8 cellular contexts compared by ENCODE assay signal in genomic region chr4:146521543-146522097, GRCh38. TPM values are rescaled to one million over a fixed set of nuclear protein-coding genes. Genes with fewer than 3 reads are reported as not detected.
A peak's percentile ranks its signal among the peaks of the same experiment; 100 is the strongest.
DNase-seq lines count a peak whose midpoint lies in the region; ATAC-seq and TF ChIP-seq lines count a peak whose summit lies in the region.

Gene SLC10A7 (minus strand): TSS chr4:146521940. CDS start chr4:146521717, 223 bp downstream.

- DNase-seq in GM23248 = peak; percentile 88
- peak; percentile 92 for DNase-seq in Karpas-422
- peak; percentile 69 for DNase-seq in SIG-M5 treated with dmso at 0.1 percent for 504 hours (lab: John Stamatoyannopoulos, UW; ENCODE audit: unreplicated experiment)
- DNase-seq in activated naive CD4-positive, alpha-beta T cell (lab: John Stamatoyannopoulos, UW) = peak; percentile 20 to 50 (median 32)
- peak; percentile 75 for DNase-seq in globus pallidus (ENCODE audit: low spot score)
- peak in 55 of 56 donors; percentile 14 to 86 (median 69) for DNase-seq in nucleus accumbens (lab: John Stamatoyannopoulos, UW)
- DNase-seq in thoracic aorta (ENCODE audit: low spot score) = no peak

- no peaks in the 10 kb centered on the region for H4K20me1 ChIP-seq in GM23248 (ENCODE audit: insufficient read depth)
- H4K20me1 ChIP-seq in Karpas-422 (ENCODE audit: insufficient read depth, low read depth, low read length) = peaks cover 13% of the 10 kb centered on the region; the same call in 1 of the 2 replicates

- H3K4me1 ChIP-seq in ES-I3 (ENCODE audit: insufficient read depth, low read length) (peaks cover 3% of the 10 kb centered on the region; the same call in 1 of the 2 replicates), GM23248 (ENCODE audit: insufficient read depth) (peaks cover 21% of the 10 kb centered on the region), Karpas-422 (ENCODE audit: low read length) (peaks cover 24% of the 10 kb centered on the region), thoracic aorta (ENCODE audit: control insufficient read depth in 1 of 2, low read depth in 2 of 2) (peaks cover 6 to 20% of the 10 kb centered on the region in 2 donors)

- in situ Hi-C loops in GM23248 (cut with MboI) = no loop called here

- H3K4me2 ChIP-seq in GM23248 (ENCODE audit: unreplicated experiment) (peak within 1 kb of the TSS; percentile 98), Karpas-422 (ENCODE audit: low read depth, low read length, poor library complexity, severe bottlenecking) (peak within 1 kb of the TSS; percentile 78)

- WGBS in GM23248 (ENCODE audit: low coverage in 1 of 2, low lambda C conversion rate in 2 of 2, missing lambda C conversion rate in 2 of 2), 2 experiments = 0 to 1% methylated on average over 30 of the region's 30 CpGs

- peak within 1 kb of the TSS; percentile 99 for H3K4me3 ChIP-seq in GM23248
- peak within 1 kb of the TSS; percentile 92 for H3K4me3 ChIP-seq in Karpas-422 (ENCODE audit: low read length)
- H3K4me3 ChIP-seq in thoracic aorta = peak within 1 kb of the TSS; percentile 90

- H3K9me3 ChIP-seq in ES-I3 (ENCODE audit: control insufficient read depth, insufficient read depth, low read length) = no peaks in the 10 kb centered on the region
- no peaks in the 10 kb centered on the region for H3K9me3 ChIP-seq in GM23248 (ENCODE audit: low read depth)
- no peaks in the 10 kb centered on the region for H3K9me3 ChIP-seq in Karpas-422 (ENCODE audit: low read length)
- no peaks in the 10 kb centered on the region for H3K9me3 ChIP-seq in thoracic aorta

- no peak for TF ChIP-seq CTCF in thoracic aorta (IDR thresholded peaks at IDR 0.05)

- H3K27me3 ChIP-seq in GM23248 (replicated peaks; ENCODE audit: insufficient read depth) (no peaks in the 10 kb centered on the region), Karpas-422 (ENCODE audit: low read length) (no peaks in the 10 kb centered on the region), thoracic aorta (replicated peaks; ENCODE audit: insufficient read depth) (no peaks in the 10 kb centered on the region)

- H3K27ac ChIP-seq in GM23248 (peak within 1 kb of the TSS; percentile 88), Karpas-422 (ENCODE audit: low read length) (peak within 1 kb of the TSS; percentile 38; the same call in 1 of the 2 replicates), thoracic aorta (peak within 1 kb of the TSS; percentile 44 to 77)

- no peaks in the 10 kb centered on the region for H3K9me2 ChIP-seq in GM23248 (ENCODE audit: insufficient read depth)
- no peaks in the 10 kb centered on the region for H3K9me2 ChIP-seq in Karpas-422 (replicated peaks; ENCODE audit: insufficient read depth, low read length)

- H3K36me3 ChIP-seq in ES-I3 (ENCODE audit: insufficient read depth, low read length) = no peaks in the 10 kb centered on the region
- no peaks in the 10 kb centered on the region for H3K36me3 ChIP-seq in GM23248 (ENCODE audit: low read depth)
- no peaks in the 10 kb centered on the region for H3K36me3 ChIP-seq in Karpas-422 (ENCODE audit: insufficient read depth, low read length)
- no peaks in the 10 kb centered on the region for H3K36me3 ChIP-seq in thoracic aorta

- 0 out of 2 replicates have a peak, but pooled peaks cover 7% of the 10 kb centered on the region for H3F3A ChIP-seq in GM23248 (ENCODE audit: insufficient read depth)

- H2AFZ ChIP-seq in GM23248 (peak within 1 kb of the TSS; percentile 100), Karpas-422 (ENCODE audit: low read length) (peak within 1 kb of the TSS; percentile 100)

- ATAC-seq in thoracic aorta (ENCODE audit: insufficient number of reproducible peaks, low FRiP score, low read depth) = peak; percentile 85

- H3K9ac ChIP-seq in ES-I3 (ENCODE audit: low read depth, low read length) (peak within 1 kb of the TSS; percentile 79), GM23248 (peak within 1 kb of the TSS; percentile 94), Karpas-422 (ENCODE audit: low read length) (peak within 1 kb of the TSS; percentile 87)

- H3K79me2 ChIP-seq in GM23248 (ENCODE audit: insufficient read depth) (peaks cover 48% of the 10 kb centered on the region), Karpas-422 (ENCODE audit: low read length) (peaks cover 23% of the 10 kb centered on the region; the same call in 1 of the 2 replicates)

RNA-seq across cellular contexts. Expression of gene SLC10A7, which starts in this region (rescaled TPM):
- 8.1 and 11.3 TPM in 2 replicates for total RNA-seq in GM23248 (2014; rRNA removed; shearing (Covaris generic))
- polyA plus RNA-seq in GM23248 (2016; fragmentation: Nextera tagmentation; extraction: Ambion mirVana) = 4.5 and 5.0 TPM in 2 replicates
- total RNA-seq in Karpas-422 (2014; rRNA removed; shearing (Covaris generic); ENCODE audit: low replicate concordance) = 17.0 and 26.6 TPM in 2 replicates
- 10 to 100 TPM; 10.3 to 14.4 TPM for total RNA-seq in thoracic aorta

Comparison
In these comparisons a context has a peak if more than half of its experiments do, and no peak if none do; other contexts are left out.
1. H3K27ac ChIP-seq: peak in every context shown above with its lines; median percentile 88 in GM23248; 60 in thoracic aorta; 38 in Karpas-422.